In the genomic region with DNA sequence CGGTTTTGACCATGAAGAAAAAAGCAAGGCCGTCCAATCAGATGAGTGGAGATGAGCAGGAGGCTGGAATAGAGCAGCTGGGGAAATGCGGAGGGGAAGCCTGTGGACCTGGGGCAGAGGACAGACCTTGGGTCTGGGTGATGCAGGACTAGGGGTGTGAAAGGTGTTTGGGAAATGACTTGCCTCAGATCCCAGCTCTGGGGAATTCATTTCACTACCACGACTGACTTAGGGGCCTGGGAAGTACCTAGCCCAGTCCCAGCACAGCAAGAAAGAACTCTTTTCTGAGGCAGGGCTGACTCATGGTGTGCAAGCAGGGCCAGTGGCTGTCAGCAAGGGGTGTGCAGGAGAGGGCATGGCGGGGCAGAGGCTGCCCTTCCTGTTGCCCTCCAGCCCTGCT, we compare ENCODE assay signal across 1 cellular context.
A peak's percentile ranks its signal among the peaks of the same experiment; 100 is the strongest.
TF ChIP-seq lines count a peak whose summit lies in the region.

No MANE protein-coding gene starts in this region.

TF ChIP-seq in GM12878, 131 proteins besides CTCF, POLR2A, EP300 and RAD21 (continues in another document):
- TF ChIP-seq POU2F2 (IDR thresholded peaks at IDR 0.05; ENCODE audit: borderline replicate concordance, low read depth, low read length) = 0 out of 3 replicates have a peak, but pooled peaks have one; percentile 45
- TF ChIP-seq BACH1 (IDR thresholded peaks at IDR 0.05; ENCODE audit: borderline replicate concordance) = peak; percentile 57; the same call in 1 of the 2 replicates
- TF ChIP-seq NFXL1 (IDR thresholded peaks at IDR 0.05; ENCODE audit: borderline replicate concordance) = no peak
- TF ChIP-seq IKZF2 (IDR thresholded peaks at IDR 0.05) = peak; percentile 81 to 83
- no peak for TF ChIP-seq EZH2 (IDR thresholded peaks at IDR 0.05; ENCODE audit: borderline replicate concordance, control insufficient read depth, low read depth, low read length)
- TF ChIP-seq, protein P1, sequence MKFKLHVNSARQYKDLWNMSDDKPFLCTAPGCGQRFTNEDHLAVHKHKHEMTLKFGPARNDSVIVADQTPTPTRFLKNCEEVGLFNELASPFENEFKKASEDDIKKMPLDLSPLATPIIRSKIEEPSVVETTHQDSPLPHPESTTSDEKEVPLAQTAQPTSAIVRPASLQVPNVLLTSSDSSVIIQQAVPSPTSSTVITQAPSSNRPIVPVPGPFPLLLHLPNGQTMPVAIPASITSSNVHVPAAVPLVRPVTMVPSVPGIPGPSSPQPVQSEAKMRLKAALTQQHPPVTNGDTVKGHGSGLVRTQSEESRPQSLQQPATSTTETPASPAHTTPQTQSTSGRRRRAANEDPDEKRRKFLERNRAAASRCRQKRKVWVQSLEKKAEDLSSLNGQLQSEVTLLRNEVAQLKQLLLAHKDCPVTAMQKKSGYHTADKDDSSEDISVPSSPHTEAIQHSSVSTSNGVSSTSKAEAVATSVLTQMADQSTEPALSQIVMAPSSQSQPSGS (IDR thresholded peaks at IDR 0.05; ENCODE audit: low read length) = peak; percentile 53
- TF ChIP-seq NFYA (IDR thresholded peaks at IDR 0.05; ENCODE audit: borderline replicate concordance, low read depth, low read length) = no peak
- TF ChIP-seq GATAD2B (conservative IDR thresholded peaks at IDR 0.05; ENCODE audit: low read depth) = peak; percentile 95
- TF ChIP-seq RUNX3 (IDR thresholded peaks at IDR 0.05; ENCODE audit: low read length) = no peak; the same call in 1 of the 2 replicates
- TF ChIP-seq, protein P2, sequence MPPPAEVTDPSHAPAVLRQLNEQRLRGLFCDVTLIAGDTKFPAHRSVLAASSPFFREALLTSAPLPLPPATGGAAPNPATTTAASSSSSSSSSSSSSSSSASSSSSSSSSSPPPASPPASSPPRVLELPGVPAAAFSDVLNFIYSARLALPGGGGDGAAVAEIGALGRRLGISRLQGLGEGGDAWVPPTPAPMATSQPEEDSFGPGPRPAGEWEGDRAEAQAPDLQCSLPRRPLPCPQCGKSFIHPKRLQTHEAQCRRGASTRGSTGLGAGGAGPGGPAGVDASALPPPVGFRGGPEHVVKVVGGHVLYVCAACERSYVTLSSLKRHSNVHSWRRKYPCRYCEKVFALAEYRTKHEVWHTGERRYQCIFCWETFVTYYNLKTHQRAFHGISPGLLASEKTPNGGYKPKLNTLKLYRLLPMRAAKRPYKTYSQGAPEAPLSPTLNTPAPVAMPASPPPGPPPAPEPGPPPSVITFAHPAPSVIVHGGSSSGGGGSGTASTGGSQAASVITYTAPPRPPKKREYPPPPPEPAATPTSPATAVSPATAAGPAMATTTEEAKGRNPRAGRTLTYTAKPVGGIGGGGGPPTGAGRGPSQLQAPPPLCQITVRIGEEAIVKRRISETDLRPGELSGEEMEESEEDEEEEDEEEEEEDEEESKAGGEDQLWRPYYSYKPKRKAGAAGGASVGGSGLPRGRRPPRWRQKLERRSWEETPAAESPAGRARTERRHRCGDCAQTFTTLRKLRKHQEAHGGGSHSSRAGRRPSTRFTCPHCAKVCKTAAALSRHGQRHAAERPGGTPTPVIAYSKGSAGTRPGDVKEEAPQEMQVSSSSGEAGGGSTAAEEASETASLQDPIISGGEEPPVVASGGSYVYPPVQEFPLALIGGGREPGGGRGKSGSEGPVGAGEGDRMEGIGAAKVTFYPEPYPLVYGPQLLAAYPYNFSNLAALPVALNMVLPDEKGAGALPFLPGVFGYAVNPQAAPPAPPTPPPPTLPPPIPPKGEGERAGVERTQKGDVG (CRISPR knock-in tag; IDR thresholded peaks at IDR 0.05) = no peak
- TF ChIP-seq POLR2AphosphoS2 (IDR thresholded peaks at IDR 0.05; ENCODE audit: low read depth, low read length) = no peak
- TF ChIP-seq MXI1 (IDR thresholded peaks at IDR 0.05; ENCODE audit: low read depth, low read length) = peak; percentile 67
- TF ChIP-seq, protein P3, sequence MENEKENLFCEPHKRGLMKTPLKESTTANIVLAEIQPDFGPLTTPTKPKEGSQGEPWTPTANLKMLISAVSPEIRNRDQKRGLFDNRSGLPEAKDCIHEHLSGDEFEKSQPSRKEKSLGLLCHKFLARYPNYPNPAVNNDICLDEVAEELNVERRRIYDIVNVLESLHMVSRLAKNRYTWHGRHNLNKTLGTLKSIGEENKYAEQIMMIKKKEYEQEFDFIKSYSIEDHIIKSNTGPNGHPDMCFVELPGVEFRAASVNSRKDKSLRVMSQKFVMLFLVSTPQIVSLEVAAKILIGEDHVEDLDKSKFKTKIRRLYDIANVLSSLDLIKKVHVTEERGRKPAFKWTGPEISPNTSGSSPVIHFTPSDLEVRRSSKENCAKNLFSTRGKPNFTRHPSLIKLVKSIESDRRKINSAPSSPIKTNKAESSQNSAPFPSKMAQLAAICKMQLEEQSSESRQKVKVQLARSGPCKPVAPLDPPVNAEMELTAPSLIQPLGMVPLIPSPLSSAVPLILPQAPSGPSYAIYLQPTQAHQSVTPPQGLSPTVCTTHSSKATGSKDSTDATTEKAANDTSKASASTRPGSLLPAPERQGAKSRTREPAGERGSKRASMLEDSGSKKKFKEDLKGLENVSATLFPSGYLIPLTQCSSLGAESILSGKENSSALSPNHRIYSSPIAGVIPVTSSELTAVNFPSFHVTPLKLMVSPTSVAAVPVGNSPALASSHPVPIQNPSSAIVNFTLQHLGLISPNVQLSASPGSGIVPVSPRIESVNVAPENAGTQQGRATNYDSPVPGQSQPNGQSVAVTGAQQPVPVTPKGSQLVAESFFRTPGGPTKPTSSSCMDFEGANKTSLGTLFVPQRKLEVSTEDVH (IDR thresholded peaks at IDR 0.05; ENCODE audit: low read depth, partially characterized antibody) = no peak
- TF ChIP-seq SRF (IDR thresholded peaks at IDR 0.05; ENCODE audit: low read depth in 2 of 2, low read length in 2 of 2) = no peak
- no peak; a peak in 1 of 4 replicates for TF ChIP-seq ETV6 (conservative IDR thresholded peaks at IDR 0.05 in 1 of 2, IDR thresholded peaks at IDR 0.05 in 1 of 2; ENCODE audit: borderline replicate concordance in 1 of 2, low read depth in 1 of 2)
- no peak for TF ChIP-seq CREB1 (IDR thresholded peaks at IDR 0.05; ENCODE audit: low read depth)
- TF ChIP-seq MLLT1 (IDR thresholded peaks at IDR 0.05) = no peak
- no peak for TF ChIP-seq POLR2AphosphoS5 (IDR thresholded peaks at IDR 0.05; ENCODE audit: low read length)
- TF ChIP-seq ZNF217 (IDR thresholded peaks at IDR 0.05) = no peak
- no peak for TF ChIP-seq ZSCAN29 (IDR thresholded peaks at IDR 0.05)
- TF ChIP-seq HDGF (IDR thresholded peaks at IDR 0.05) = peak; percentile 61; the same call in 1 of the 2 replicates
- TF ChIP-seq STAT3 (IDR thresholded peaks at IDR 0.05; ENCODE audit: low read depth, low read length) = no peak
- no peak for TF ChIP-seq NR2C2 (IDR thresholded peaks at IDR 0.05; ENCODE audit: borderline replicate concordance, control insufficient read depth, insufficient read length, low read depth)
- no peak for TF ChIP-seq RB1 (IDR thresholded peaks at IDR 0.05; ENCODE audit: borderline replicate concordance)
- 0 out of 2 replicates have a peak, but pooled peaks have one; percentile 37 for TF ChIP-seq JUND (IDR thresholded peaks at IDR 0.05; ENCODE audit: low read depth, low read length)
- TF ChIP-seq, protein P4, sequence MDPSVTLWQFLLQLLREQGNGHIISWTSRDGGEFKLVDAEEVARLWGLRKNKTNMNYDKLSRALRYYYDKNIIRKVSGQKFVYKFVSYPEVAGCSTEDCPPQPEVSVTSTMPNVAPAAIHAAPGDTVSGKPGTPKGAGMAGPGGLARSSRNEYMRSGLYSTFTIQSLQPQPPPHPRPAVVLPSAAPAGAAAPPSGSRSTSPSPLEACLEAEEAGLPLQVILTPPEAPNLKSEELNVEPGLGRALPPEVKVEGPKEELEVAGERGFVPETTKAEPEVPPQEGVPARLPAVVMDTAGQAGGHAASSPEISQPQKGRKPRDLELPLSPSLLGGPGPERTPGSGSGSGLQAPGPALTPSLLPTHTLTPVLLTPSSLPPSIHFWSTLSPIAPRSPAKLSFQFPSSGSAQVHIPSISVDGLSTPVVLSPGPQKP (IDR thresholded peaks at IDR 0.05; ENCODE audit: low read depth, low read length) = no peak
- no peak for TF ChIP-seq CHD1 (IDR thresholded peaks at IDR 0.05; ENCODE audit: low read depth, low read length)
- TF ChIP-seq CEBPZ (IDR thresholded peaks at IDR 0.05; ENCODE audit: low read depth, low read length) = no peak
- no peak for TF ChIP-seq CHD2 (IDR thresholded peaks at IDR 0.05; ENCODE audit: borderline replicate concordance, low read depth, low read length)
- peak; percentile 77 for TF ChIP-seq EED (IDR thresholded peaks at IDR 0.05; ENCODE audit: low read depth)
- no peak for TF ChIP-seq TAF1 (IDR thresholded peaks at IDR 0.05; ENCODE audit: borderline replicate concordance, low read depth, low read length)
- TF ChIP-seq SIN3A (IDR thresholded peaks at IDR 0.05; ENCODE audit: low read depth, low read length) = no peak
- no peak for TF ChIP-seq ZNF384 (IDR thresholded peaks at IDR 0.05; ENCODE audit: borderline replicate concordance, low read depth, low read length)
- no peak for TF ChIP-seq BRCA1 (IDR thresholded peaks at IDR 0.05; ENCODE audit: low read depth, low read length)
- TF ChIP-seq SPI1 (IDR thresholded peaks at IDR 0.05; ENCODE audit: borderline replicate concordance, insufficient read depth, low read depth, low read length) = no peak
- TF ChIP-seq TCF7 (IDR thresholded peaks at IDR 0.05; ENCODE audit: borderline replicate concordance) = no peak
- TF ChIP-seq YBX1 (IDR thresholded peaks at IDR 0.05) = no peak
- TF ChIP-seq FOS (IDR thresholded peaks at IDR 0.05; ENCODE audit: borderline replicate concordance, extremely low read depth, insufficient read length) = no peak
- TF ChIP-seq TCF12 (IDR thresholded peaks at IDR 0.05; ENCODE audit: low read depth, low read length) = 0 out of 2 replicates have a peak, but pooled peaks have one; percentile 52
- no peak for TF ChIP-seq MTA3 (IDR thresholded peaks at IDR 0.05; ENCODE audit: borderline replicate concordance, low read length)
- no peak for TF ChIP-seq CBX5 (IDR thresholded peaks at IDR 0.05; ENCODE audit: low read depth)
- TF ChIP-seq, protein P5, sequence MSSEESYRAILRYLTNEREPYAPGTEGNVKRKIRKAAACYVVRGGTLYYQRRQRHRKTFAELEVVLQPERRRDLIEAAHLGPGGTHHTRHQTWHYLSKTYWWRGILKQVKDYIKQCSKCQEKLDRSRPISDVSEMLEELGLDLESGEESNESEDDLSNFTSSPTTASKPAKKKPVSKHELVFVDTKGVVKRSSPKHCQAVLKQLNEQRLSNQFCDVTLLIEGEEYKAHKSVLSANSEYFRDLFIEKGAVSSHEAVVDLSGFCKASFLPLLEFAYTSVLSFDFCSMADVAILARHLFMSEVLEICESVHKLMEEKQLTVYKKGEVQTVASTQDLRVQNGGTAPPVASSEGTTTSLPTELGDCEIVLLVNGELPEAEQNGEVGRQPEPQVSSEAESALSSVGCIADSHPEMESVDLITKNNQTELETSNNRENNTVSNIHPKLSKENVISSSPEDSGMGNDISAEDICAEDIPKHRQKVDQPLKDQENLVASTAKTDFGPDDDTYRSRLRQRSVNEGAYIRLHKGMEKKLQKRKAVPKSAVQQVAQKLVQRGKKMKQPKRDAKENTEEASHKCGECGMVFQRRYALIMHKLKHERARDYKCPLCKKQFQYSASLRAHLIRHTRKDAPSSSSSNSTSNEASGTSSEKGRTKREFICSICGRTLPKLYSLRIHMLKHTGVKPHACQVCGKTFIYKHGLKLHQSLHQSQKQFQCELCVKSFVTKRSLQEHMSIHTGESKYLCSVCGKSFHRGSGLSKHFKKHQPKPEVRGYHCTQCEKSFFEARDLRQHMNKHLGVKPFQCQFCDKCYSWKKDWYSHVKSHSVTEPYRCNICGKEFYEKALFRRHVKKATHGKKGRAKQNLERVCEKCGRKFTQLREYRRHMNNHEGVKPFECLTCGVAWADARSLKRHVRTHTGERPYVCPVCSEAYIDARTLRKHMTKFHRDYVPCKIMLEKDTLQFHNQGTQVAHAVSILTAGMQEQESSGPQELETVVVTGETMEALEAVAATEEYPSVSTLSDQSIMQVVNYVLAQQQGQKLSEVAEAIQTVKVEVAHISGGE (CRISPR knock-in tag; IDR thresholded peaks at IDR 0.05) = no peak
